27 cellular contexts compared by ENCODE assay signal in genomic region chr9:99387416-99387815, GRCh38.
"Had no signal": no experiment of that assay in that cellular context is flagged by ENCODE, and none has a peak within 500 bp of the region (broad histone marks: within the 10 kb centered on the region; RNA-seq: fewer than 3 reads in every experiment).

No MANE protein-coding gene starts in this region.

- H3K27ac ChIP-seq: epithelial cell of prostate, foreskin keratinocyte, gastroesophageal sphincter, hepatocyte, left lung, ovary, psoas muscle, sigmoid colon, testis, tibial artery had no signal

- H3K4me3 ChIP-seq: gastroesophageal sphincter, heart left ventricle, hepatocyte, left lung, ovary, psoas muscle, sigmoid colon, testis, tibial artery had no signal

- H3K4me1 Mint-ChIP-seq: naive thymus-derived CD8-positive, alpha-beta T cell; nephron progenitor cell; stimulated activated memory B cell treated with anti-CD40 and anti-IgM and Interleukin-4, amounts not matched to agents 10 μg/mL and 1 μg/mL and 100 μg/mL, for 72 hours had no signal

- H3K9me3 Mint-ChIP-seq: dendritic cell treated with granulocyte-macrophage colony-stimulating factor and Interleukin-4, amounts not matched to agents 40 ng/mL and 50 ng/mL, for 4 days; naive thymus-derived CD8-positive, alpha-beta T cell; nephron progenitor cell; stimulated activated memory B cell treated with anti-CD40 and anti-IgM and Interleukin-4, amounts not matched to agents 10 μg/mL and 1 μg/mL and 100 μg/mL, for 72 hours; type B pancreatic cell had no signal

- H3K27ac Mint-ChIP-seq: dendritic cell treated with granulocyte-macrophage colony-stimulating factor and Interleukin-4, amounts not matched to agents 40 ng/mL and 50 ng/mL, for 4 days; naive thymus-derived CD8-positive, alpha-beta T cell; nephron progenitor cell; stimulated activated memory B cell treated with anti-CD40 and anti-IgM and Interleukin-4, amounts not matched to agents 10 μg/mL and 1 μg/mL and 100 μg/mL, for 72 hours; type B pancreatic cell had no signal

- H3K9me3 ChIP-seq: gastroesophageal sphincter, heart left ventricle, left lung, ovary, psoas muscle, sigmoid colon, testis, tibial artery had no signal

- H3K4me3 Mint-ChIP-seq: dendritic cell treated with granulocyte-macrophage colony-stimulating factor and Interleukin-4, amounts not matched to agents 40 ng/mL and 50 ng/mL, for 4 days; naive thymus-derived CD8-positive, alpha-beta T cell; nephron progenitor cell; stimulated activated memory B cell treated with anti-CD40 and anti-IgM and Interleukin-4, amounts not matched to agents 10 μg/mL and 1 μg/mL and 100 μg/mL, for 72 hours; type B pancreatic cell had no signal

- ATAC-seq: esophagus mucosa; foreskin keratinocyte; gastroesophageal sphincter; heart left ventricle; left lung; naive thymus-derived CD8-positive, alpha-beta T cell; psoas muscle; right cardiac atrium; stimulated activated memory B cell treated with anti-CD40 and anti-IgM and Interleukin-4, amounts not matched to agents 10 μg/mL and 1 μg/mL and 100 μg/mL, for 72 hours; stimulated activated naive CD8-positive, alpha-beta T cell treated with anti-CD3 and anti-CD28 coated beads, Interleukin-15, Interleukin-2, amounts not matched to agents 100 U/mL and 50 U/mL, for 24 hours had no signal

- H3K4me2 ChIP-seq: hepatocyte had no signal

- H3K36me3 Mint-ChIP-seq: naive thymus-derived CD8-positive, alpha-beta T cell; stimulated activated memory B cell treated with anti-CD40 and anti-IgM and Interleukin-4, amounts not matched to agents 10 μg/mL and 1 μg/mL and 100 μg/mL, for 72 hours; type B pancreatic cell had no signal

- H3K27me3 Mint-ChIP-seq: stimulated activated memory B cell treated with anti-CD40 and anti-IgM and Interleukin-4, amounts not matched to agents 10 μg/mL and 1 μg/mL and 100 μg/mL, for 72 hours; type B pancreatic cell had no signal

- H2AFZ ChIP-seq: hepatocyte had no signal

- H3K36me3 ChIP-seq: gastroesophageal sphincter, heart left ventricle, left lung, ovary, sigmoid colon, tibial artery had no signal

- H3K4me1 ChIP-seq: foreskin keratinocyte, left lung, psoas muscle, testis, tibial artery had no signal

- H3K27me3 ChIP-seq: foreskin keratinocyte, heart left ventricle, hepatocyte, left lung, ovary, sigmoid colon, testis, tibial artery had no signal

- DNase-seq: cerebellar nuclear complex; effector memory CD4-positive, alpha-beta T cell; foreskin keratinocyte; heart left ventricle; kidney; left lung; mesendoderm; naive thymus-derived CD8-positive, alpha-beta T cell; nephron progenitor cell; nucleus accumbens; ovary; posterior cingulate gyrus; psoas muscle; right cardiac atrium; sigmoid colon; stimulated activated CD4-positive, alpha-beta T cell treated with anti-CD3 and anti-CD28 coated beads, Interleukin-4, amount 100 ng/mL, for 4 hours; stimulated activated naive CD8-positive, alpha-beta T cell treated with anti-CD3 and anti-CD28 coated beads, Interleukin-15, Interleukin-2, amounts not matched to agents 100 U/mL and 50 U/mL, for 24 hours; substantia nigra; testis; tibial artery had no signal
